28 cellular contexts compared by ENCODE assay signal in genomic region chr19:50263176-50263575, GRCh38. TPM values are rescaled to one million over a fixed set of nuclear protein-coding genes. Genes with fewer than 3 reads are reported as not detected.
"Had no signal": no experiment of that assay in that cellular context is flagged by ENCODE, and none has a peak within 500 bp of the region (broad histone marks: within the 10 kb centered on the region; RNA-seq: fewer than 3 reads in every experiment).

No MANE protein-coding gene starts in this region.

- FAIRE-seq: urothelium cell line had no signal

- H3K4me1 ChIP-seq: parathyroid adenoma, psoas muscle, spleen, stomach, thyroid gland, tibial nerve, upper lobe of left lung, vagina had no signal

- DNase-seq: naive thymus-derived CD8-positive, alpha-beta T cell; nephron progenitor cell; nucleus accumbens; ovary; psoas muscle; right cardiac atrium; spleen; stimulated activated CD4-positive, alpha-beta T cell treated with anti-CD3 and anti-CD28 coated beads, Interleukin-12 subunit alpha, Interleukin-12 subunit beta, amount 100 ng/mL, for 4 hours; stimulated activated CD4-positive, alpha-beta T cell treated with anti-CD3 and anti-CD28 coated beads, Interleukin-1b, Interleukin-23, amount 100 ng/mL, for 48 hours; stimulated activated CD4-positive, alpha-beta T cell treated with anti-CD3 and anti-CD28 coated beads, Interleukin-4, amount 100 ng/mL, for 1 hour; stimulated activated CD4-positive, alpha-beta T cell treated with anti-CD3 and anti-CD28 coated beads, Interleukin-4, amount 100 ng/mL, for 4 hours; stimulated activated CD8-positive, alpha-beta memory T cell treated with anti-CD3 and anti-CD28 coated beads, Interleukin-4, amount 100 ng/mL, for 48 hours; stimulated activated naive CD4-positive, alpha-beta T cell treated with Interleukin-2 at 50 U/mL for 16 hours; stomach; thyroid gland; trophoblast cell had no signal

- H3K27me3 ChIP-seq: ovary, thyroid gland, tibial nerve, upper lobe of left lung, vagina had no signal

- H3K27ac ChIP-seq: neutrophil, ovary, parathyroid adenoma, psoas muscle, skin epidermis, spleen, stomach, thoracic aorta, thyroid gland, tibial nerve, upper lobe of left lung, vagina had no signal

- H3K4me2 ChIP-seq: smooth muscle cell had no signal

- H3K36me3 ChIP-seq: neutrophil, ovary, spleen, thoracic aorta, vagina had no signal

- H2AFZ ChIP-seq: parathyroid adenoma had no signal

- H3K4me3 ChIP-seq: ovary, psoas muscle, skin epidermis, smooth muscle cell, spleen, stomach, thoracic aorta, thyroid gland, tibial nerve, upper lobe of left lung, vagina had no signal

- H3K79me2 ChIP-seq: parathyroid adenoma had no signal

- H3K9ac ChIP-seq: parathyroid adenoma had no signal

- ATAC-seq: naive thymus-derived CD8-positive, alpha-beta T cell; natural killer cell treated with Interleukin-12 subunit alpha and Interleukin-12 subunit beta and Interleukin-15 and Interleukin-18, amount 100 ng/mL, for 72 hours; psoas muscle; right cardiac atrium; sciatic nerve; stimulated activated memory B cell treated with anti-CD40 and anti-IgM and Interleukin-4, amounts not matched to agents 10 μg/mL and 1 μg/mL and 100 μg/mL, for 72 hours had no signal

- H3K9me3 ChIP-seq: neutrophil, ovary, psoas muscle, stomach, thoracic aorta, thyroid gland, tibial nerve, upper lobe of left lung, vagina had no signal

RNA-seq across cellular contexts. Expression of gene MYH14, which starts 59.8 kb away (rescaled TPM):
- total RNA-seq: naive thymus-derived CD8-positive, alpha-beta T cell; natural killer cell treated with Interleukin-12 subunit alpha and Interleukin-12 subunit beta and Interleukin-15 and Interleukin-18, amount 100 ng/mL, for 72 hours had no signal
- polyA plus RNA-seq: naive thymus-derived CD8-positive, alpha-beta T cell had no signal
